Comparison of ENCODE assay signal across 8 cellular contexts in genomic region chrX:48911407-48912182, GRCh38. TPM values are rescaled to one million over a fixed set of nuclear protein-coding genes. Genes with fewer than 3 reads are reported as not detected.
DNase-seq lines count a peak whose midpoint lies in the region; ATAC-seq and FAIRE-seq lines count a peak whose summit lies in the region.

TSS of gene SLC35A2 (minus strand) at chrX:48911646. CDS start at chrX:48911636, 10 bp downstream.

- H3K4me1 ChIP-seq in effector memory CD4-positive, alpha-beta T cell (ENCODE audit: control insufficient read depth, insufficient read depth, low read length, poor library complexity, severe bottlenecking) = peaks cover 39% of the 10 kb centered on the region

- H3K4me3 ChIP-seq in effector memory CD4-positive, alpha-beta T cell (ENCODE audit: insufficient read depth, low read depth, low read length, poor library complexity, severe bottlenecking) = peak within 1 kb of the TSS; percentile 54

- H3K9me3 ChIP-seq in effector memory CD4-positive, alpha-beta T cell (ENCODE audit: control insufficient read depth, low read length) = no peaks in the 10 kb centered on the region

- FAIRE-seq in HTR-8/SVneo (lab: Jason Lieb, UNC) = no peak

- H3K36me3 ChIP-seq in effector memory CD4-positive, alpha-beta T cell (ENCODE audit: control insufficient read depth, insufficient read depth, low read length) = peaks cover 32% of the 10 kb centered on the region

- H3K27ac ChIP-seq in effector memory CD4-positive, alpha-beta T cell (ENCODE audit: insufficient read depth, low read length, poor library complexity, severe bottlenecking) = peak within 1 kb of the TSS; percentile 85

- POLR2A ChIA-PET in activated CD8-positive, alpha-beta memory T cell treated with anti-CD3 and anti-CD28 coated beads for 36 hours (lab: Charles Lee) = interaction anchor here (0.5 to 2.3 kb wide), 10 partner anchors 9 to 367 kb away, joined by 3 to 14 read pairs (median 4); partner anchors contain the start of genes PQBP1 and TIMM17B

- ATAC-seq in GM19463 (IDR thresholded peaks at IDR 0.05; ENCODE audit: unreplicated experiment) = peak; percentile 67

- H3K27me3 ChIP-seq in effector memory CD4-positive, alpha-beta T cell (replicated peaks; ENCODE audit: control insufficient read depth, insufficient read depth, low read length, poor library complexity, severe bottlenecking) = no peaks in the 10 kb centered on the region

- DNase-seq in CD1c-positive myeloid dendritic cell (ENCODE audit: extremely low spot score) (peak; percentile 83), HTR-8/SVneo (ENCODE audit: insufficient read length, low spot score) (peak; percentile 55), NOMO-1 treated with DMSO at 0.1 percent for 48 hours (lab: John Stamatoyannopoulos, UW; ENCODE audit: unreplicated experiment) (peak; percentile 51), medulla oblongata (ENCODE audit: extremely low spot score) (peak; percentile 78)
- DNase-seq in effector memory CD4-positive, alpha-beta T cell = peak; percentile 81 to 84 (median 83)
- peak; percentile 75 to 81 (median 80) for DNase-seq in stimulated activated CD4-positive, alpha-beta T cell treated with anti-CD3 and anti-CD28 coated beads, TNF-alpha, amount 100 ng/mL, for 48 hours (ENCODE audit: low read depth in 3 of 3)

- CTCF ChIA-PET in activated CD8-positive, alpha-beta memory T cell treated with anti-CD3 and anti-CD28 coated beads for 36 hours (lab: Charles Lee) = interaction anchor here (1.1 to 1.8 kb wide), 2 partner anchors 13 to 25 kb away, joined by 3 to 7 read pairs; no protein-coding TSS in a partner anchor

RNA-seq across cellular contexts. Expression of gene SLC35A2, which starts in this region (rescaled TPM):
- 10 to 100 TPM; 27.3 to 29.7 TPM for total RNA-seq in activated CD8-positive, alpha-beta memory T cell treated with anti-CD3 and anti-CD28 coated beads for 36 hours

Comparison
In these comparisons a context has a peak if more than half of its experiments do, and no peak if none do; other contexts are left out.
1. Peak in every context shown above with its lines: DNase-seq, ATAC-seq, H3K4me3 ChIP-seq and H3K27ac ChIP-seq.